Comparison of ENCODE assay signal across 10 cellular contexts in genomic region chr3:196673632-196674031, GRCh38. TPM values are rescaled to one million over a fixed set of nuclear protein-coding genes. Genes with fewer than 3 reads are reported as not detected.
"Had no signal": no experiment of that assay in that cellular context is flagged by ENCODE, and none has a peak within 500 bp of the region (broad histone marks: within the 10 kb centered on the region; RNA-seq: fewer than 3 reads in every experiment).

No MANE protein-coding gene starts in this region.

- H3K27me3 Mint-ChIP-seq: IgD-negative memory B cell had no signal

- ATAC-seq: HepG2 had no signal

- H3K27ac ChIP-seq: HL-60, KMS-11 had no signal

- FAIRE-seq: HepG2, HTR-8/SVneo had no signal

- DNase-seq: IMR-90, Karpas-422, KBM-7, KG1 had no signal

- H3K4me2 ChIP-seq: KMS-11 had no signal

- H3K9ac ChIP-seq: KMS-11 had no signal

RNA-seq across cellular contexts. Expression of gene NRROS, which starts 34.1 kb away (rescaled TPM):
- total RNA-seq: HepG2, HT-29, IMR-90 had no signal
- polyA plus RNA-seq: HepG2 had no signal
